Comparison of ENCODE assay signal across 18 cellular contexts in the genomic region with DNA sequence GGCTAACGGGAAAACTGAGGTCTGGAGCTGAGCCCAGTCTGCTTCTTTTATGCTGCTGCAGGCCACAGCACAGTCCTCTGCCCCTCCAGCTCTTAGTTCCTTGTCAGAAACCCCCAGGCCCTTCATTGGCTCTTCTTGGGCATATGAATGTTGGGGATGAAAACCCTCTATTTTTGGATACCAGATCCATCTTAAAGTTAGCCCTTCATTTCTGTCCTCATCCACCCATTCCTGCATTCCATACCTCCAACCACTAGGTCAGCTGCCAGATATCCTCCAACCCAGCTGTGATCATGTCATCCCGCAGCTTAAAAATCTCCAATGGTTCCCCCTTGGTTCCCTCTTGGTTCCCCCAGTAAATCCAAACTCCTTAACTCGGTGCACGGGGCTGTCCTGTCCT. TPM values are rescaled to one million over a fixed set of nuclear protein-coding genes. Genes with fewer than 3 reads are reported as not detected.
DNase-seq lines count a peak whose midpoint lies in the region; ATAC-seq, FAIRE-seq and TF ChIP-seq lines count a peak whose summit lies in the region.
"Had no signal": no experiment of that assay in that cellular context is flagged by ENCODE, and none has a peak within 500 bp of the region (broad histone marks: within the 10 kb centered on the region; RNA-seq: fewer than 3 reads in every experiment).

No MANE protein-coding gene starts in this region.

- H3K27me3 ChIP-seq in CD8-positive, alpha-beta T cell (ENCODE audit: insufficient read depth, low read length): no peaks in the 10 kb centered on the region
- no peaks in the 10 kb centered on the region for H3K27me3 ChIP-seq in K562 (ENCODE audit: control insufficient read depth in 2 of 2, insufficient read depth in 2 of 2, low read length in 2 of 2)

- CTCF ChIA-PET in CD8-positive, alpha-beta T cell (lab: Charles Lee): interaction anchor here (1.1 to 1.2 kb wide), 2 partner anchors 47 to 254 kb away, joined by 3 read pairs; no protein-coding TSS in a partner anchor
- CTCF ChIA-PET in K562 (lab: Yijun Ruan, JAX; ENCODE audit: low intra/inter-chr PET ratio): no interaction called here

- peak overlapping the region; percentile 40 for H3K4me3 Mint-ChIP-seq in T-helper 1 cell treated with Interleukin-12 subunit alpha and Interleukin-12 subunit beta and Interleukin-4 antibody, amounts not matched to agents 30 μg/mL and 1 μg/mL, for 36 hours
- H3K4me3 Mint-ChIP-seq in CD8-positive, alpha-beta T cell: peak overlapping the region; percentile 26
- peak overlapping the region; percentile 72 to 81 (median 80) for H3K4me3 Mint-ChIP-seq in nephron
- H3K4me3 Mint-ChIP-seq: activated naive CD8-positive, alpha-beta T cell treated with anti-CD3 and anti-CD28 coated beads, Interleukin-2, amount 50 U/mL, for 24 hours had no signal

- no peaks in the 10 kb centered on the region for H3K9me3 ChIP-seq in CD8-positive, alpha-beta T cell (ENCODE audit: low read length)
- H3K9me3 ChIP-seq in K562 (replicated peaks; ENCODE audit: control insufficient read depth, insufficient read depth, low read depth, low read length): no peaks in the 10 kb centered on the region

- no TSS peak for BruUV-seq in K562 (replicated peaks; lab: Mats Ljungman, UMichigan)

- FAIRE-seq in K562 (lab: Jason Lieb, UNC): no peak

- H3K79me2 ChIP-seq in K562 (ENCODE audit: control insufficient read depth, insufficient read depth, low read length): peaks cover 31% of the 10 kb centered on the region

- peak overlapping the region; percentile 96; the same call in 1 of the 2 replicates for H3K4me2 ChIP-seq in K562 (ENCODE audit: insufficient read depth, low read length)

- WGBS in K562 (ENCODE audit: insufficient coverage, low coverage, missing lambda C conversion rate): 68% methylated on average over 4 of the region's 4 CpGs

- TF ChIP-seq EP300 in K562 (IDR thresholded peaks at IDR 0.05; ENCODE audit: low read length): no peak

- H3K27ac ChIP-seq in CD8-positive, alpha-beta T cell (ENCODE audit: low read depth, low read length): no peak overlapping the region
- no peak overlapping the region for H3K27ac ChIP-seq in K562 (ENCODE audit: extremely low read depth, low read depth, low read length)

- no peak for ATAC-seq in CD8-positive, alpha-beta T cell
- ATAC-seq in K562 (no peak), HG03565 (IDR thresholded peaks at IDR 0.05; ENCODE audit: unreplicated experiment) (no peak)
- ATAC-seq: activated naive CD8-positive, alpha-beta T cell treated with anti-CD3 and anti-CD28 coated beads, Interleukin-2, amount 50 U/mL, for 24 hours; activated T-cell treated with anti-CD3 and anti-CD28 coated beads, Interleukin-2, amount 50 U/mL, for 72 hours; left lobe of liver; Panc1 had no signal

- TF ChIP-seq RAD21 in K562 (CRISPR knock-in tag; conservative IDR thresholded peaks at IDR 0.05 in 1 of 2, IDR thresholded peaks at IDR 0.05 in 1 of 2): no peak

- no peaks in the 10 kb centered on the region for H3K27me3 Mint-ChIP-seq in T-helper 1 cell treated with Interleukin-12 subunit alpha and Interleukin-12 subunit beta and Interleukin-4 antibody, amounts not matched to agents 30 μg/mL and 1 μg/mL, for 36 hours (ENCODE audit: low read depth)
- no peaks in the 10 kb centered on the region for H3K27me3 Mint-ChIP-seq in CD8-positive, alpha-beta T cell (ENCODE audit: low read depth)
- no peaks in the 10 kb centered on the region for H3K27me3 Mint-ChIP-seq in nephron (ENCODE audit: low read depth)
- H3K27me3 Mint-ChIP-seq: activated naive CD8-positive, alpha-beta T cell treated with anti-CD3 and anti-CD28 coated beads, Interleukin-2, amount 50 U/mL, for 24 hours had no signal

- in situ Hi-C loops in K562 (cut with MboI): loop anchor here (5.0 to 10.0 kb wide), 3 partner anchors 151 to 452 kb away; a partner anchor contains a TSS

- peak overlapping the region; percentile 28 for H3K27ac Mint-ChIP-seq in T-helper 1 cell treated with Interleukin-12 subunit alpha and Interleukin-12 subunit beta and Interleukin-4 antibody, amounts not matched to agents 30 μg/mL and 1 μg/mL, for 36 hours
- peak overlapping the region; percentile 63 for H3K27ac Mint-ChIP-seq in CD8-positive, alpha-beta T cell
- H3K27ac Mint-ChIP-seq in nephron: peak overlapping the region in 2 of 3 experiments; percentile 38 to 49
- H3K27ac Mint-ChIP-seq: activated naive CD8-positive, alpha-beta T cell treated with anti-CD3 and anti-CD28 coated beads, Interleukin-2, amount 50 U/mL, for 24 hours; activated T-cell treated with anti-CD3 and anti-CD28 coated beads, Interleukin-2, amount 50 U/mL, for 72 hours had no signal

- DNase-seq in T-helper 1 cell: no peak
- DNase-seq in CD8-positive, alpha-beta T cell: no peak
- DNase-seq in K562 (ENCODE audit: extremely low read depth in 1 of 4, low spot score in 3 of 4): no peak
- no peak for DNase-seq in stimulated activated CD4-positive, alpha-beta T cell treated with anti-CD3 and anti-CD28 coated beads, Interleukin-4, amount 100 ng/mL, for 24 hours
- no peak for DNase-seq in GM10266 (ENCODE audit: extremely low spot score)
- DNase-seq: activated CD4-positive, alpha-beta T cell treated with anti-CD3 and anti-CD28 coated beads for 1 hour; activated naive CD8-positive, alpha-beta T cell treated with anti-CD3 and anti-CD28 coated beads, Interleukin-2, amount 50 U/mL, for 24 hours; activated T-cell treated with anti-CD3 and anti-CD28 coated beads, Interleukin-2, amount 50 U/mL, for 72 hours; GF-D8; GOT3; mesendoderm; NCI-H510A treated with DMSO at 0.1 percent for 48 hours; SHP77 treated with DMSO at 0.1 percent for 48 hours had no signal

- POLR2A ChIA-PET in CD8-positive, alpha-beta T cell (lab: Charles Lee): no interaction called here
- POLR2A ChIA-PET in K562 (lab: Yijun Ruan, JAX): interaction anchor here (0.7 to 1.2 kb wide), 3 partner anchors 11 to 465 kb away, joined by 3 to 4 read pairs (median 4); no protein-coding TSS in a partner anchor

- no peak for TF ChIP-seq CTCF in CD8-positive, alpha-beta T cell (IDR thresholded peaks at IDR 0.05)
- TF ChIP-seq CTCF in K562 (IDR thresholded peaks at IDR 0.05 in 2 of 3, conservative IDR thresholded peaks at IDR 0.05 in 1 of 3; ENCODE audit: insufficient read depth in 2 of 3, low read depth in 1 of 3, low read length in 3 of 3) (no peak), nephron (IDR thresholded peaks at IDR 0.05; ENCODE audit: unreplicated experiment in 3 of 3) (no peak), GM10266 (IDR thresholded peaks at IDR 0.05; ENCODE audit: control insufficient read depth, insufficient read depth, low read depth, missing control alignments) (no peak)

- H3K9me3 Mint-ChIP-seq in T-helper 1 cell treated with Interleukin-12 subunit alpha and Interleukin-12 subunit beta and Interleukin-4 antibody, amounts not matched to agents 30 μg/mL and 1 μg/mL, for 36 hours: no peaks in the 10 kb centered on the region
- H3K9me3 Mint-ChIP-seq in CD8-positive, alpha-beta T cell: no peaks in the 10 kb centered on the region
- no peaks in the 10 kb centered on the region for H3K9me3 Mint-ChIP-seq in nephron
- H3K9me3 Mint-ChIP-seq: activated naive CD8-positive, alpha-beta T cell treated with anti-CD3 and anti-CD28 coated beads, Interleukin-2, amount 50 U/mL, for 24 hours; activated T-cell treated with anti-CD3 and anti-CD28 coated beads, Interleukin-2, amount 50 U/mL, for 72 hours had no signal

- no peaks in the 10 kb centered on the region for H4K20me1 ChIP-seq in K562 (replicated peaks; ENCODE audit: control insufficient read depth, insufficient read depth, low read length)

- TF ChIP-seq POLR2A in K562 (conservative IDR thresholded peaks at IDR 0.05): no peak

- H3K9ac ChIP-seq in K562 (ENCODE audit: insufficient read depth in 1 of 2, low read depth in 2 of 2, low read length in 2 of 2): no peak overlapping the region; a peak in 1 of 4 replicates

- intact Hi-C loops in CD8-positive, alpha-beta T cell (cut with DNase I, micrococcal nuclease): loop anchor here in 1 of 2 experiments (2.0 kb wide), 1 partner anchor 151 kb away; no protein-coding TSS in a partner anchor
- intact Hi-C loops in K562 (cut with micrococcal nuclease): loop anchor here (2.0 kb wide), 3 partner anchors 159 to 487 kb away; a partner anchor contains a TSS

- peaks cover 17% of the 10 kb centered on the region for H3K4me1 Mint-ChIP-seq in T-helper 1 cell treated with Interleukin-12 subunit alpha and Interleukin-12 subunit beta and Interleukin-4 antibody, amounts not matched to agents 30 μg/mL and 1 μg/mL, for 36 hours (ENCODE audit: low read depth)
- peaks cover 29% of the 10 kb centered on the region for H3K4me1 Mint-ChIP-seq in CD8-positive, alpha-beta T cell (ENCODE audit: low read depth)
- peaks cover 28% of the 10 kb centered on the region for H3K4me1 Mint-ChIP-seq in nephron

- H3K36me3 Mint-ChIP-seq in T-helper 1 cell treated with Interleukin-12 subunit alpha and Interleukin-12 subunit beta and Interleukin-4 antibody, amounts not matched to agents 30 μg/mL and 1 μg/mL, for 36 hours (ENCODE audit: low read depth): no peaks in the 10 kb centered on the region
- peaks cover 1% of the 10 kb centered on the region for H3K36me3 Mint-ChIP-seq in CD8-positive, alpha-beta T cell
- peaks cover under 1% of the 10 kb centered on the region for H3K36me3 Mint-ChIP-seq in nephron (ENCODE audit: low read depth)

- no peak overlapping the region for H3K4me3 ChIP-seq in CD8-positive, alpha-beta T cell (ENCODE audit: low read depth, low read length)
- no peak overlapping the region for H3K4me3 ChIP-seq in K562

- H2AFZ ChIP-seq in K562 (ENCODE audit: low read depth, low read length): no peak overlapping the region

- H3K4me1 ChIP-seq in CD8-positive, alpha-beta T cell (ENCODE audit: insufficient read depth, low read length): peaks cover 22% of the 10 kb centered on the region
- H3K4me1 ChIP-seq in K562 (replicated peaks in 1 of 2; ENCODE audit: control insufficient read depth in 2 of 2, insufficient read depth in 2 of 2, low read length in 2 of 2): peaks cover 22 to 32% of the 10 kb centered on the region in 2 experiments

- no peaks in the 10 kb centered on the region for H3K36me3 ChIP-seq in CD8-positive, alpha-beta T cell (ENCODE audit: insufficient read depth, low read length)
- peaks cover 9% of the 10 kb centered on the region; the same call in 2 of the 3 replicates for H3K36me3 ChIP-seq in K562 (ENCODE audit: control insufficient read depth, insufficient read depth, low read length)

- no peaks in the 10 kb centered on the region for H3K9me1 ChIP-seq in K562 (ENCODE audit: control insufficient read depth, insufficient read depth, low read length)

RNA-seq across cellular contexts. Expression of a gene that starts 1.8 kb away (rescaled TPM):
- total RNA-seq in CD8-positive, alpha-beta T cell: 10 to 100 TPM; 14.7 to 15.2 TPM
- 40.8 and 61.0 TPM in 2 replicates for total RNA-seq in K562 (2011; cell fraction: chromatin; rRNA removed; ENCODE audit: low replicate concordance)
- 32.4 and 33.6 TPM in 2 replicates for total RNA-seq in K562 (2011; cell fraction: nucleolus; rRNA removed)
- total RNA-seq in K562 (2011; cell fraction: nucleoplasm; rRNA removed): 35.0 and 43.8 TPM in 2 replicates
- total RNA-seq in K562 (2014; rRNA removed): 24.5 and 28.0 TPM in 2 replicates
- total RNA-seq in K562 (2014; rRNA removed; fragmentation: Illumina TruSeq; extraction: Trizol): 40.7 and 44.2 TPM in 2 replicates
- total RNA-seq in K562 (2015; rRNA removed; fragmentation: Illumina TruSeq; extraction: Trizol): 39.3 and 39.5 TPM in 2 replicates
- total RNA-seq in K562 (2021): 31.5 and 32.9 TPM in 2 replicates
- polyA plus RNA-seq in K562 (2011; rRNA removed): 30.6 and 37.0 TPM in 2 replicates
- 19.0 and 25.4 TPM in 2 replicates for polyA plus RNA-seq in K562 (2011; cell fraction: cytosol; rRNA removed)
- 16.1 and 21.9 TPM in 2 replicates for polyA plus RNA-seq in K562 (2011; cell fraction: nucleus; rRNA removed)
- 9.9 and 15.1 TPM in 2 replicates for polyA plus RNA-seq in K562 (2012)
- 23.2 and 23.5 TPM in 2 replicates for polyA plus RNA-seq in K562 (2014; fragmentation: Illumina TruSeq; extraction: Trizol)
- 10 to 100 TPM in 1 of 2 experiments, 1 to 10 TPM in 1; 9.1 to 10.6 TPM for polyA plus RNA-seq in K562 (2014; fragmentation: Nextera tagmentation; extraction: Ambion mirVana)
- polyA plus RNA-seq in K562 (2014; rRNA removed): 18.7 and 22.3 TPM in 2 replicates
- 78.5 and 79.6 TPM in 2 replicates for polyA minus RNA-seq in K562 (2011; rRNA and poly(A)+ RNA removed)
- 19.4 and 29.1 TPM in 2 replicates for polyA minus RNA-seq in K562 (2011; cell fraction: cytosol; rRNA and poly(A)+ RNA removed)
- 15.5 and 23.4 TPM in 2 replicates for polyA minus RNA-seq in K562 (2011; cell fraction: nucleus; rRNA and poly(A)+ RNA removed)

Comparison
In these comparisons a context has a peak if more than half of its experiments do, and no peak if none do; other contexts are left out.
1. H3K4me3 Mint-ChIP-seq: peak in every context shown above with its lines; median percentile 80 in nephron; 40 in T-helper 1 cell treated with Interleukin-12 subunit alpha and Interleukin-12 subunit beta and Interleukin-4 antibody, amounts not matched to agents 30 μg/mL and 1 μg/mL, for 36 hours; 26 in CD8-positive, alpha-beta T cell.